In genomic region chr12:121797937-121798801, GRCh38 we compare ENCODE assay signal across 8 cellular contexts. TPM values are rescaled to one million over a fixed set of nuclear protein-coding genes. Genes with fewer than 3 reads are reported as not detected.
DNase-seq lines count a peak whose midpoint lies in the region; ATAC-seq and TF ChIP-seq lines count a peak whose summit lies in the region.

No MANE protein-coding gene starts in this region.

- intact Hi-C loops in sigmoid colon (cut with DNase I), result no loop called here

- H3K9me3 ChIP-seq in iPS-15b (ENCODE audit: control insufficient read depth, insufficient read depth, low read length) (no peaks in the 10 kb centered on the region), sigmoid colon (no peaks in the 10 kb centered on the region)

- H3K9ac ChIP-seq in iPS-15b (ENCODE audit: low read depth, low read length), result peak overlapping the region; percentile 13

- H3K27me3 ChIP-seq in iPS-15b (ENCODE audit: control insufficient read depth, insufficient read depth, low read length), result no peaks in the 10 kb centered on the region
- H3K27me3 ChIP-seq in sigmoid colon, result no peaks in the 10 kb centered on the region

- WGBS in sigmoid colon, 2 donors, result 13 to 40% methylated on average over 19 of the region's 19 CpGs

- TF ChIP-seq EP300 in sigmoid colon (IDR thresholded peaks at IDR 0.05), result no peak

- H3K4me1 ChIP-seq in iPS-15b (ENCODE audit: control insufficient read depth, insufficient read depth, low read length) (peaks cover 20% of the 10 kb centered on the region), sigmoid colon (peaks cover 0 to 67% (median 61%) of the 10 kb centered on the region in 4 donors)

- TF ChIP-seq CTCF in sigmoid colon (IDR thresholded peaks at IDR 0.05), result no peak

- peak; percentile 42 for DNase-seq in EL
- DNase-seq in NCI-H2196 (lab: John Stamatoyannopoulos, UW; ENCODE audit: unreplicated experiment), result peak; percentile 92
- peak in 45 of 58 donors; percentile 28 to 86 (median 57) for DNase-seq in anterior cingulate cortex (lab: John Stamatoyannopoulos, UW)
- DNase-seq in sigmoid colon, result peak; percentile 89
- no peak for DNase-seq in HuH-7.5 (ENCODE audit: low spot score)

- no peak for TF ChIP-seq POLR2A in sigmoid colon (IDR thresholded peaks at IDR 0.05)

- peak overlapping the region; percentile 100 for H3K27ac ChIP-seq in sigmoid colon

- ATAC-seq in GM19452 (IDR thresholded peaks at IDR 0.05; ENCODE audit: unreplicated experiment) (no peak), HG03457 (IDR thresholded peaks at IDR 0.05; ENCODE audit: unreplicated experiment) (no peak)

- H3K4me3 ChIP-seq in iPS-15b (ENCODE audit: low read depth, low read length) (peak overlapping the region; percentile 62), sigmoid colon (peak overlapping the region in 3 of 4 donors; percentile 75 to 81 (median 81))

- peaks cover 17% of the 10 kb centered on the region for H3K36me3 ChIP-seq in iPS-15b (ENCODE audit: control insufficient read depth, insufficient read depth, low read length)
- peaks cover 0 to 12% (median 4%) of the 10 kb centered on the region in 4 donors for H3K36me3 ChIP-seq in sigmoid colon

RNA-seq across cellular contexts. Expression of gene RHOF, which starts 4.7 kb away (rescaled TPM):
- total RNA-seq in sigmoid colon, result 10 to 100 TPM in 1 of 4 donors, 1 to 10 TPM in 3; 7.6 to 15.0 (median 8.1) TPM
- polyA plus RNA-seq in sigmoid colon, result 100 to 1,000 TPM in 1 of 3 donors, 10 to 100 TPM in 2; 35.4 to 132 (median 48.9) TPM

RNA-seq across cellular contexts. Expression of gene SETD1B, which starts 5.6 kb away (rescaled TPM):
- total RNA-seq in sigmoid colon, result 10 to 100 TPM in 2 of 4 donors, 1 to 10 TPM in 2; 7.6 to 16.9 (median 11.4) TPM
- polyA plus RNA-seq in sigmoid colon, result 10 to 100 TPM in 1 of 3 donors, 1 to 10 TPM in 2; 2.4 to 16.0 (median 3.0) TPM
